ENCODE assay signal across 31 cellular contexts in genomic region chr9:81118416-81118815, GRCh38.
"Had no signal": no experiment of that assay in that cellular context is flagged by ENCODE, and none has a peak within 500 bp of the region (broad histone marks: within the 10 kb centered on the region; RNA-seq: fewer than 3 reads in every experiment).

No MANE protein-coding gene starts in this region.

- H3K4me1 ChIP-seq: gastrocnemius medialis, parathyroid adenoma, psoas muscle, stomach, thyroid gland, upper lobe of left lung had no signal

- DNase-seq: activated CD4-positive, alpha-beta memory T cell treated with anti-CD3 and anti-CD28 coated beads, Interleukin-2, amount 10 ng/mL, durations not matched to agents 7 days and 5 days; activated CD4-positive, alpha-beta T cell treated with anti-CD3 and anti-CD28 coated beads for 1 hour; activated CD4-positive, alpha-beta T cell treated with anti-CD3 and anti-CD28 coated beads, Interleukin-2, amount 10 ng/mL, durations not matched to agents 7 days and 5 days; activated CD8-positive, alpha-beta memory T cell treated with anti-CD3 and anti-CD28 coated beads, Interleukin-2, amount 50 U/mL, for 48 hours; activated gamma-delta T cell treated with Interleukin-2 at 50 U/mL for 16 hours; activated naive CD8-positive, alpha-beta T cell treated with anti-CD3 and anti-CD28 coated beads, Interleukin-2, amount 50 U/mL, for 24 hours; activated T-cell treated with anti-CD3 and anti-CD28 coated beads, Interleukin-2, amount 50 U/mL, for 4 hours; anterior cingulate cortex; dorsolateral prefrontal cortex; effector memory CD4-positive, alpha-beta T cell; gastrocnemius medialis; glutamatergic neuron; islet precursor cell; left ventricle myocardium superior; naive thymus-derived CD8-positive, alpha-beta T cell; nucleus accumbens; psoas muscle; sigmoid colon; stimulated activated CD4-positive, alpha-beta T cell treated with anti-CD3 and anti-CD28 coated beads, Interleukin-1b, Interleukin-23, amount 100 ng/mL, for 48 hours; stimulated activated CD4-positive, alpha-beta T cell treated with anti-CD3 and anti-CD28 coated beads, Interleukin-4, amount 100 ng/mL, for 4 hours; stimulated activated naive B cell treated with anti-CD40 and anti-IgM and Interleukin-4, amounts not matched to agents 10 μg/mL and 1 μg/mL and 100 μg/mL, for 72 hours; stomach; T-helper 17 cell; T1000; thyroid gland; upper lobe of left lung had no signal

- H3K4me3 ChIP-seq: coronary artery, dorsolateral prefrontal cortex, gastrocnemius medialis, psoas muscle, sigmoid colon, smooth muscle cell, stomach, thyroid gland, upper lobe of left lung had no signal

- H3K36me3 ChIP-seq: gastrocnemius medialis, sigmoid colon, stomach, thyroid gland, upper lobe of left lung had no signal

- ATAC-seq: activated naive CD8-positive, alpha-beta T cell treated with anti-CD3 and anti-CD28 coated beads, Interleukin-2, amount 50 U/mL, for 24 hours; activated T-cell treated with anti-CD3 and anti-CD28 coated beads, Interleukin-2, amount 50 U/mL, for 4 hours; activated T-helper 17 cell treated with anti-CD3 and anti-CD28 coated beads, Interleukin-2, amount 50 U/mL, for 72 hours; gastrocnemius medialis; left ventricle myocardium superior; naive thymus-derived CD8-positive, alpha-beta T cell; psoas muscle; stimulated activated naive B cell treated with anti-CD40 and anti-IgM and Interleukin-4, amounts not matched to agents 10 μg/mL and 1 μg/mL and 100 μg/mL, for 72 hours; T-helper 17 cell; WTC11 had no signal

- H3K27me3 ChIP-seq: gastrocnemius medialis, sigmoid colon, stomach, thyroid gland, upper lobe of left lung had no signal

- H3K9me3 ChIP-seq: gastrocnemius medialis, psoas muscle, sigmoid colon, stomach, thyroid gland, upper lobe of left lung had no signal

- H3K9ac ChIP-seq: parathyroid adenoma had no signal
